20 cellular contexts compared by ENCODE assay signal in genomic region chr7:143848192-143848591, GRCh38. TPM values are rescaled to one million over a fixed set of nuclear protein-coding genes. Genes with fewer than 3 reads are reported as not detected.
DNase-seq lines count a peak whose midpoint lies in the region; ATAC-seq, FAIRE-seq and TF ChIP-seq lines count a peak whose summit lies in the region.
"Had no signal": no experiment of that assay in that cellular context is flagged by ENCODE, and none has a peak within 500 bp of the region (broad histone marks: within the 10 kb centered on the region; RNA-seq: fewer than 3 reads in every experiment).

No MANE protein-coding gene starts in this region.

- H3K27ac ChIP-seq in A549: no peak overlapping the region
- H3K27ac ChIP-seq: BLaER1 treated with 17β-estradiol and CSF1 and Interleukin-3, amounts not matched to agents 10 nM and 100 nM; C4-2B had no signal

- CTCF ChIA-PET in A549 (lab: Yijun Ruan, JAX): interaction anchor here (0.9 to 1.6 kb wide), 2 partner anchors 53 to 112 kb away, joined by 3 to 4 read pairs; no protein-coding TSS in a partner anchor

- H3K4me1 ChIP-seq in A549: no peaks in the 10 kb centered on the region
- H3K4me1 ChIP-seq: BLaER1 treated with 17β-estradiol and CSF1 and Interleukin-3, amounts not matched to agents 10 nM and 100 nM; Caco-2 had no signal

- peak; percentile 76 for FAIRE-seq in A204.1 (lab: Jason Lieb, UNC)
- FAIRE-seq in A549 (lab: Jason Lieb, UNC): peak; percentile 7
- FAIRE-seq in RCC 7860 (lab: Jason Lieb, UNC): no peak
- FAIRE-seq: D721Med, G401.6, GM12891 had no signal

- TF ChIP-seq EP300 in A549 (IDR thresholded peaks at IDR 0.05): no peak

- no peak for TF ChIP-seq CTCF in A549 (IDR thresholded peaks at IDR 0.05)

- no peaks in the 10 kb centered on the region for H3K9me3 ChIP-seq in A549

- no peak for TF ChIP-seq RAD21 in A549 (conservative IDR thresholded peaks at IDR 0.05 in 1 of 2, IDR thresholded peaks at IDR 0.05 in 1 of 2)

- DNase-seq in A549 (ENCODE audit: low read depth in 1 of 2, low spot score in 1 of 2) (no peak), RCC 7860 (ENCODE audit: low spot score) (peak; percentile 3), dedifferentiated amniotic fluid mesenchymal stem cell (ENCODE audit: extremely low spot score) (peak; percentile 13), NCI-H1092 (lab: John Stamatoyannopoulos, UW) (no peak), Ammon's horn (ENCODE audit: low spot score) (no peak)
- DNase-seq: 8988T; ACHN; Caco-2; Calu3; CD4-positive, alpha-beta T cell; CD8-positive, alpha-beta T cell; DMS79 treated with DMSO at 0.1 percent for 48 hours; GF-D8 had no signal

- H3K4me2 ChIP-seq in A549: no peak overlapping the region
- H3K4me2 ChIP-seq: BLaER1 treated with 17β-estradiol and CSF1 and Interleukin-3, amounts not matched to agents 10 nM and 100 nM had no signal

- no peak for TF ChIP-seq POLR2A in A549 (IDR thresholded peaks at IDR 0.05; ENCODE audit: low read length)

- POLR2A ChIA-PET in A549 (lab: Yijun Ruan, JAX): no interaction called here

- H3K4me3 ChIP-seq in A549: no peak overlapping the region
- H3K4me3 ChIP-seq: BLaER1 treated with 17β-estradiol and CSF1 and Interleukin-3, amounts not matched to agents 10 nM and 100 nM had no signal

- no peak for ATAC-seq in A549
- ATAC-seq in GM18873 (IDR thresholded peaks at IDR 0.05; ENCODE audit: low FRiP score, unreplicated experiment): no peak
- ATAC-seq: CD8-positive, alpha-beta T cell had no signal

TF ChIP-seq in A549, 52 proteins besides CTCF, POLR2A, EP300 and RAD21:
- no peak for TF ChIP-seq CBX2 (IDR thresholded peaks at IDR 0.05; ENCODE audit: borderline replicate concordance, low read depth)
- TF ChIP-seq FOSL2 (IDR thresholded peaks at IDR 0.05): no peak
- TF ChIP-seq FOSL2 (CRISPR knock-in tag; IDR thresholded peaks at IDR 0.05): no peak
- TF ChIP-seq EHF (CRISPR knock-in tag; IDR thresholded peaks at IDR 0.05): no peak
- TF ChIP-seq RNF2 (IDR thresholded peaks at IDR 0.05; ENCODE audit: borderline replicate concordance, low read depth): no peak
- TF ChIP-seq, protein P1, sequence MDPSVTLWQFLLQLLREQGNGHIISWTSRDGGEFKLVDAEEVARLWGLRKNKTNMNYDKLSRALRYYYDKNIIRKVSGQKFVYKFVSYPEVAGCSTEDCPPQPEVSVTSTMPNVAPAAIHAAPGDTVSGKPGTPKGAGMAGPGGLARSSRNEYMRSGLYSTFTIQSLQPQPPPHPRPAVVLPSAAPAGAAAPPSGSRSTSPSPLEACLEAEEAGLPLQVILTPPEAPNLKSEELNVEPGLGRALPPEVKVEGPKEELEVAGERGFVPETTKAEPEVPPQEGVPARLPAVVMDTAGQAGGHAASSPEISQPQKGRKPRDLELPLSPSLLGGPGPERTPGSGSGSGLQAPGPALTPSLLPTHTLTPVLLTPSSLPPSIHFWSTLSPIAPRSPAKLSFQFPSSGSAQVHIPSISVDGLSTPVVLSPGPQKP (IDR thresholded peaks at IDR 0.05; ENCODE audit: low read depth, low read length): no peak
- no peak for TF ChIP-seq PBX3 (IDR thresholded peaks at IDR 0.05)
- 0 out of 2 replicates have a peak, but pooled peaks have one; percentile 25 for TF ChIP-seq NPAS2 (CRISPR knock-in tag; IDR thresholded peaks at IDR 0.05; ENCODE audit: borderline replicate concordance)
- TF ChIP-seq CHD4 (IDR thresholded peaks at IDR 0.05; ENCODE audit: borderline replicate concordance): no peak
- no peak for TF ChIP-seq KDM1A (IDR thresholded peaks at IDR 0.05; ENCODE audit: low read depth)

RNA-seq across cellular contexts. Expression of gene TCAF1, which starts 53.8 kb away (rescaled TPM):
- polyA plus RNA-seq in A549 (2011; rRNA removed): 32.7 and 33.5 TPM in 2 replicates
- 10.1 and 12.5 TPM in 2 replicates for polyA plus RNA-seq in A549 (2012; cell fraction: cytosol; rRNA removed)
- polyA plus RNA-seq in A549 (2012; cell fraction: nucleus; rRNA removed): 17.4 and 23.3 TPM in 2 replicates
- 25.8 to 27.9 TPM (median 26.4 TPM) in 3 replicates for polyA plus RNA-seq in A549 (2017; fragmentation: RNase III; extraction: RNeasy Plus Mini Kit Qiagen cat#74134 plus additional on column Dnase treatment)
- polyA minus RNA-seq in A549 (2011; rRNA and poly(A)+ RNA removed): 51.9 and 70.1 TPM in 2 replicates

Comparison
In these comparisons a context has a peak if more than half of its experiments do, and no peak if none do; other contexts are left out.
1. DNase-seq: peak in RCC 7860 (single experiment) and dedifferentiated amniotic fluid mesenchymal stem cell (single experiment); none in A549 (0 of 2), NCI-H1092 (single experiment) and Ammon's horn (single experiment).